ENCODE assay signal across 20 cellular contexts in the genomic region with DNA sequence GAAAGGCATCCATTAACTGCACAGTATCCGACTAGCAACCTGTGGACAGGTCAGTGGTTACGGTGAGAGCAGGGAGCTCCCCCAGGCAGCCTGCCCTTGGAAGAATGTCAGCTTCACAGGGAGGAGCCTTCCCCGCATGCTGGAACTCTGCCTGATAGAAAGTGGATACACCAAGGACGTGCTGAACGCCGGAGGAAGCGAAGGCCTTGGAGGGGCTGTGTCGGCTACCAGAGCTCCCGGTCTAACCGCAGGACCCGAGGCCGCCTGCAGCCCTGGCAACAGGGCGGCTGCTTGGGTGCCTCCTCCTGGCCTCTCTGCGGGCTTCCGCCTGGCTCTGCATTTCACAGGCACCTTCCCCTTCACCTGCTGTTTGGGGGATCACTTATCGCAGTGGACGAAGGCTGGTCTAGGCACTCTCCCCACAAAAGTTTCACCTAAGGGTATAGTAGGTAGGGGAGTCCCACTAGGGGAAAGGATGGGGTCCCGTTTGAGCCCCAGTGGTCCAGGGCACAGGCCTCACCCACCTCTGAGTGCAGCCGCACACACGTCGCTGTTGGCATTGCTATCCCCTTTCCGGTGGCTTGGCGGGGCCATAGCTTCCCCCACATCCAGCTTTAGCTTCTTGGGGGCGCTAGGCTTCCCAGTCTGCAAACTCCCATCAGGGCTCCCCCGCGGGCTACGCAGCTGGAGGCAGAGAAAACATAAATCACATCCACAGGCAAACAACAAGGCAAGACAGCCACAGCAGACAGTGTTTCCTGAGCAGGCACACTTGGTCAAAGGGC. TPM values are rescaled to one million over a fixed set of nuclear protein-coding genes. Genes with fewer than 3 reads are reported as not detected.
DNase-seq lines count a peak whose midpoint lies in the region; ATAC-seq and TF ChIP-seq lines count a peak whose summit lies in the region.
"Had no signal": no experiment of that assay in that cellular context is flagged by ENCODE, and none has a peak within 500 bp of the region (broad histone marks: within the 10 kb centered on the region; RNA-seq: fewer than 3 reads in every experiment).

No MANE protein-coding gene starts in this region.

- no peaks in the 10 kb centered on the region for H3K9me3 Mint-ChIP-seq in activated CD4-positive, alpha-beta T cell treated with anti-CD3 and anti-CD28 coated beads, Interleukin-2, amount 10 ng/mL, durations not matched to agents 24 days and 14 days
- no peaks in the 10 kb centered on the region for H3K9me3 Mint-ChIP-seq in dendritic cell treated with granulocyte-macrophage colony-stimulating factor and Interleukin-4, amounts not matched to agents 40 ng/mL and 50 ng/mL, for 4 days
- H3K9me3 Mint-ChIP-seq in nephron progenitor cell, result no peaks in the 10 kb centered on the region
- no peaks in the 10 kb centered on the region for H3K9me3 Mint-ChIP-seq in activated T-helper 1 cell treated with anti-CD3 and anti-CD28 coated beads, Interleukin-12 subunit alpha, Interleukin-12 subunit beta, Interleukin-2, Interleukin-4 antibody, amounts not matched to agents 30 ng/mL and 10 ng/mL and 1 ng/mL, durations not matched to agents 14 hours and 24 hours and 36 hours
- H3K9me3 Mint-ChIP-seq: CD4-positive, CD25-positive, alpha-beta regulatory T cell; CD8-positive, alpha-beta memory T cell; HFFc6 had no signal

- H3K27me3 Mint-ChIP-seq in activated CD4-positive, alpha-beta T cell treated with anti-CD3 and anti-CD28 coated beads, Interleukin-2, amount 10 ng/mL, durations not matched to agents 24 days and 14 days, result no peaks in the 10 kb centered on the region
- H3K27me3 Mint-ChIP-seq in T-helper 17 cell, result no peaks in the 10 kb centered on the region
- no peaks in the 10 kb centered on the region for H3K27me3 Mint-ChIP-seq in dendritic cell treated with granulocyte-macrophage colony-stimulating factor and Interleukin-4, amounts not matched to agents 40 ng/mL and 50 ng/mL, for 4 days
- no peaks in the 10 kb centered on the region for H3K27me3 Mint-ChIP-seq in nephron progenitor cell (ENCODE audit: low read depth, poor library complexity)
- H3K27me3 Mint-ChIP-seq in activated T-helper 1 cell treated with anti-CD3 and anti-CD28 coated beads, Interleukin-12 subunit alpha, Interleukin-12 subunit beta, Interleukin-2, Interleukin-4 antibody, amounts not matched to agents 30 ng/mL and 10 ng/mL and 1 ng/mL, durations not matched to agents 14 hours and 24 hours and 36 hours (ENCODE audit: insufficient read depth), result no peaks in the 10 kb centered on the region
- H3K27me3 Mint-ChIP-seq: B cell; CD4-positive, CD25-positive, alpha-beta regulatory T cell; CD8-positive, alpha-beta memory T cell had no signal

- no peak overlapping the region for H3K4me3 Mint-ChIP-seq in activated CD4-positive, alpha-beta T cell treated with anti-CD3 and anti-CD28 coated beads, Interleukin-2, amount 10 ng/mL, durations not matched to agents 24 days and 14 days
- H3K4me3 Mint-ChIP-seq in T-helper 17 cell (no peak overlapping the region), nephron progenitor cell (no peak overlapping the region)
- H3K4me3 Mint-ChIP-seq in dendritic cell treated with granulocyte-macrophage colony-stimulating factor and Interleukin-4, amounts not matched to agents 40 ng/mL and 50 ng/mL, for 4 days, result no peak overlapping the region
- H3K4me3 Mint-ChIP-seq in activated T-helper 1 cell treated with anti-CD3 and anti-CD28 coated beads, Interleukin-12 subunit alpha, Interleukin-12 subunit beta, Interleukin-2, Interleukin-4 antibody, amounts not matched to agents 30 ng/mL and 10 ng/mL and 1 ng/mL, durations not matched to agents 14 hours and 24 hours and 36 hours, result no peak overlapping the region
- H3K4me3 Mint-ChIP-seq: B cell; CD4-positive, CD25-positive, alpha-beta regulatory T cell; CD8-positive, alpha-beta memory T cell; HFFc6 had no signal

- peaks cover 70% of the 10 kb centered on the region for H3K36me3 Mint-ChIP-seq in activated CD4-positive, alpha-beta T cell treated with anti-CD3 and anti-CD28 coated beads, Interleukin-2, amount 10 ng/mL, durations not matched to agents 24 days and 14 days (ENCODE audit: low read depth)
- H3K36me3 Mint-ChIP-seq in T-helper 17 cell (ENCODE audit: low read depth) (peaks cover 14% of the 10 kb centered on the region), nephron progenitor cell (ENCODE audit: low read depth) (peaks cover 70% of the 10 kb centered on the region)
- peaks cover 86% of the 10 kb centered on the region for H3K36me3 Mint-ChIP-seq in dendritic cell treated with granulocyte-macrophage colony-stimulating factor and Interleukin-4, amounts not matched to agents 40 ng/mL and 50 ng/mL, for 4 days (ENCODE audit: low read depth)
- peaks cover 42% of the 10 kb centered on the region for H3K36me3 Mint-ChIP-seq in activated T-helper 1 cell treated with anti-CD3 and anti-CD28 coated beads, Interleukin-12 subunit alpha, Interleukin-12 subunit beta, Interleukin-2, Interleukin-4 antibody, amounts not matched to agents 30 ng/mL and 10 ng/mL and 1 ng/mL, durations not matched to agents 14 hours and 24 hours and 36 hours (ENCODE audit: low read depth)

- no peak for ATAC-seq in T-helper 17 cell
- ATAC-seq: GM12878 had no signal

- H3K4me1 Mint-ChIP-seq in activated CD4-positive, alpha-beta T cell treated with anti-CD3 and anti-CD28 coated beads, Interleukin-2, amount 10 ng/mL, durations not matched to agents 24 days and 14 days, result peaks cover 10% of the 10 kb centered on the region
- peaks cover 3% of the 10 kb centered on the region for H3K4me1 Mint-ChIP-seq in T-helper 17 cell
- peaks cover 80% of the 10 kb centered on the region for H3K4me1 Mint-ChIP-seq in dendritic cell treated with granulocyte-macrophage colony-stimulating factor and Interleukin-4, amounts not matched to agents 40 ng/mL and 50 ng/mL, for 4 days (ENCODE audit: low read depth)
- H3K4me1 Mint-ChIP-seq in nephron progenitor cell, result no peaks in the 10 kb centered on the region
- peaks cover 9% of the 10 kb centered on the region for H3K4me1 Mint-ChIP-seq in activated T-helper 1 cell treated with anti-CD3 and anti-CD28 coated beads, Interleukin-12 subunit alpha, Interleukin-12 subunit beta, Interleukin-2, Interleukin-4 antibody, amounts not matched to agents 30 ng/mL and 10 ng/mL and 1 ng/mL, durations not matched to agents 14 hours and 24 hours and 36 hours (ENCODE audit: low read depth)
- H3K4me1 Mint-ChIP-seq: B cell; CD8-positive, alpha-beta memory T cell had no signal

- no peak for TF ChIP-seq CTCF in nephron progenitor cell (IDR thresholded peaks at IDR 0.05)

- H3K27ac Mint-ChIP-seq in activated CD4-positive, alpha-beta T cell treated with anti-CD3 and anti-CD28 coated beads, Interleukin-2, amount 10 ng/mL, durations not matched to agents 24 days and 14 days, result no peak overlapping the region
- peak overlapping the region; percentile 6 for H3K27ac Mint-ChIP-seq in T-helper 17 cell
- H3K27ac Mint-ChIP-seq in dendritic cell treated with granulocyte-macrophage colony-stimulating factor and Interleukin-4, amounts not matched to agents 40 ng/mL and 50 ng/mL, for 4 days, result peak overlapping the region; percentile 18
- peak overlapping the region; percentile 78 for H3K27ac Mint-ChIP-seq in nephron progenitor cell
- no peak overlapping the region for H3K27ac Mint-ChIP-seq in activated T-helper 1 cell treated with anti-CD3 and anti-CD28 coated beads, Interleukin-12 subunit alpha, Interleukin-12 subunit beta, Interleukin-2, Interleukin-4 antibody, amounts not matched to agents 30 ng/mL and 10 ng/mL and 1 ng/mL, durations not matched to agents 14 hours and 24 hours and 36 hours
- H3K27ac Mint-ChIP-seq: B cell, HFFc6 had no signal

- no peaks in the 10 kb centered on the region for H3K9me3 ChIP-seq in T-helper 17 cell (ENCODE audit: control insufficient read depth, low read length, poor library complexity, severe bottlenecking)
- H3K9me3 ChIP-seq: BLaER1, HAP-1 had no signal

- intact Hi-C loops in activated CD4-positive, alpha-beta T cell treated with anti-CD3 and anti-CD28 coated beads, Interleukin-2, amount 10 ng/mL, durations not matched to agents 24 days and 14 days (cut with micrococcal nuclease), result no loop called here
- intact Hi-C loops in dendritic cell treated with granulocyte-macrophage colony-stimulating factor and Interleukin-4, amounts not matched to agents 40 ng/mL and 50 ng/mL, for 4 days (cut with micrococcal nuclease), result no loop called here
- intact Hi-C loops in activated T-helper 1 cell treated with anti-CD3 and anti-CD28 coated beads, Interleukin-12 subunit alpha, Interleukin-12 subunit beta, Interleukin-2, Interleukin-4 antibody, amounts not matched to agents 30 ng/mL and 10 ng/mL and 1 ng/mL, durations not matched to agents 14 hours and 24 hours and 36 hours (cut with micrococcal nuclease), result no loop called here

- DNase-seq in activated CD4-positive, alpha-beta T cell treated with anti-CD3 and anti-CD28 coated beads, Interleukin-2, amount 10 ng/mL, durations not matched to agents 24 days and 14 days, result peak; percentile 50
- no peak for DNase-seq in activated CD4-positive, alpha-beta T cell treated with anti-CD3 and anti-CD28 coated beads for 48 hours
- DNase-seq in T-helper 17 cell (no peak), nephron progenitor cell (no peak), NCI-H2196 (lab: John Stamatoyannopoulos, UW; ENCODE audit: unreplicated experiment) (no peak)
- DNase-seq in activated CD8-positive, alpha-beta memory T cell treated with anti-CD3 and anti-CD28 coated beads for 24 hours, result no peak
- DNase-seq in activated T-helper 1 cell treated with anti-CD3 and anti-CD28 coated beads, Interleukin-12 subunit alpha, Interleukin-12 subunit beta, Interleukin-2, Interleukin-4 antibody, amounts not matched to agents 30 ng/mL and 10 ng/mL and 1 ng/mL, durations not matched to agents 14 hours and 24 hours and 36 hours (ENCODE audit: low spot score), result no peak
- DNase-seq: CD4-positive, CD25-positive, alpha-beta regulatory T cell; CD8-positive, alpha-beta memory T cell; DMS 273 treated with DMSO at 0.1 percent for 48 hours; DMS79; EL; GDM1; GOT3; HFFc6 had no signal

RNA-seq across cellular contexts. Expression of a gene that starts 29.8 kb away (rescaled TPM):
- 140 and 141 TPM in 2 replicates for total RNA-seq in activated CD4-positive, alpha-beta T cell treated with anti-CD3 and anti-CD28 coated beads, Interleukin-2, amount 10 ng/mL, durations not matched to agents 24 days and 14 days
- total RNA-seq in T-helper 17 cell, result 10 to 100 TPM; 38.0 to 44.9 TPM
- total RNA-seq in activated T-helper 1 cell treated with anti-CD3 and anti-CD28 coated beads, Interleukin-12 subunit alpha, Interleukin-12 subunit beta, Interleukin-2, Interleukin-4 antibody, amounts not matched to agents 30 ng/mL and 10 ng/mL and 1 ng/mL, durations not matched to agents 14 hours and 24 hours and 36 hours, result 130 and 145 TPM in 2 replicates

RNA-seq across cellular contexts. Expression of a gene that starts 32.7 kb away (rescaled TPM):
- total RNA-seq in activated CD4-positive, alpha-beta T cell treated with anti-CD3 and anti-CD28 coated beads, Interleukin-2, amount 10 ng/mL, durations not matched to agents 24 days and 14 days, result not detected in 2 replicates
- total RNA-seq in T-helper 17 cell, result under 1 TPM in 1 of 2 donors, not detected in 1; 0.13 TPM
- total RNA-seq in activated T-helper 1 cell treated with anti-CD3 and anti-CD28 coated beads, Interleukin-12 subunit alpha, Interleukin-12 subunit beta, Interleukin-2, Interleukin-4 antibody, amounts not matched to agents 30 ng/mL and 10 ng/mL and 1 ng/mL, durations not matched to agents 14 hours and 24 hours and 36 hours, result not detected in 2 replicates
- total RNA-seq: B cell; CD4-positive, CD25-positive, alpha-beta regulatory T cell; CD8-positive, alpha-beta memory T cell; HFFc6 had no signal

RNA-seq across cellular contexts. Expression of a gene that starts 36.3 kb away (rescaled TPM):
- 189 and 193 TPM in 2 replicates for total RNA-seq in activated CD4-positive, alpha-beta T cell treated with anti-CD3 and anti-CD28 coated beads, Interleukin-2, amount 10 ng/mL, durations not matched to agents 24 days and 14 days
- total RNA-seq in T-helper 17 cell, result 100 to 1,000 TPM; 220 to 255 TPM
- 202 and 204 TPM in 2 replicates for total RNA-seq in activated T-helper 1 cell treated with anti-CD3 and anti-CD28 coated beads, Interleukin-12 subunit alpha, Interleukin-12 subunit beta, Interleukin-2, Interleukin-4 antibody, amounts not matched to agents 30 ng/mL and 10 ng/mL and 1 ng/mL, durations not matched to agents 14 hours and 24 hours and 36 hours

RNA-seq across cellular contexts. Expression of a gene that starts 57.0 kb away (rescaled TPM):
- total RNA-seq in activated CD4-positive, alpha-beta T cell treated with anti-CD3 and anti-CD28 coated beads, Interleukin-2, amount 10 ng/mL, durations not matched to agents 24 days and 14 days, result 19.1 and 20.4 TPM in 2 replicates
- total RNA-seq in T-helper 17 cell, result 1 to 10 TPM; 5.9 to 9.3 TPM
- total RNA-seq in activated T-helper 1 cell treated with anti-CD3 and anti-CD28 coated beads, Interleukin-12 subunit alpha, Interleukin-12 subunit beta, Interleukin-2, Interleukin-4 antibody, amounts not matched to agents 30 ng/mL and 10 ng/mL and 1 ng/mL, durations not matched to agents 14 hours and 24 hours and 36 hours, result 21.9 and 23.7 TPM in 2 replicates

Comparison
In these comparisons a context has a peak if more than half of its experiments do, and no peak if none do; other contexts are left out.
1. H3K27ac Mint-ChIP-seq: peak in T-helper 17 cell (single experiment), dendritic cell treated with granulocyte-macrophage colony-stimulating factor and Interleukin-4, amounts not matched to agents 40 ng/mL and 50 ng/mL, for 4 days (single experiment) and nephron progenitor cell (single experiment); none in activated CD4-positive, alpha-beta T cell treated with anti-CD3 and anti-CD28 coated beads, Interleukin-2, amount 10 ng/mL, durations not matched to agents 24 days and 14 days (single experiment) and activated T-helper 1 cell treated with anti-CD3 and anti-CD28 coated beads, Interleukin-12 subunit alpha, Interleukin-12 subunit beta, Interleukin-2, Interleukin-4 antibody, amounts not matched to agents 30 ng/mL and 10 ng/mL and 1 ng/mL, durations not matched to agents 14 hours and 24 hours and 36 hours (single experiment).